8 cellular contexts compared by ENCODE assay signal in genomic region chr9:91714020-91714721, GRCh38.
DNase-seq lines count a peak whose midpoint lies in the region; ATAC-seq lines count a peak whose summit lies in the region.

No MANE protein-coding gene starts in this region.

- H3K4me3 Mint-ChIP-seq in effector memory CD8-positive, alpha-beta T cell: no peak overlapping the region

- intact Hi-C loops in aorta (cut with DNase I): no loop called here

- H3K23ac ChIP-seq in mesendoderm (ENCODE audit: low read length): no peak overlapping the region

- no peaks in the 10 kb centered on the region for H3K4me1 ChIP-seq in mesendoderm (ENCODE audit: control insufficient read depth, low read depth, low read length)
- no peaks in the 10 kb centered on the region for H3K4me1 ChIP-seq in aorta (ENCODE audit: control insufficient read depth in 1 of 2, insufficient read depth in 2 of 2, low read length in 2 of 2)

- DNase-seq in 8988T: peak; percentile 47
- DNase-seq in GM03348 (ENCODE audit: low spot score): peak; percentile 60
- DNase-seq in NCI-H510A treated with DMSO at 0.1 percent for 48 hours (lab: John Stamatoyannopoulos, UW): peak; percentile 83
- peak; percentile 62 for DNase-seq in dermis blood vessel endothelial cell
- DNase-seq in mesendoderm: peak; percentile 90
- DNase-seq in aorta: peak; percentile 75 to 87
- DNase-seq in effector memory CD8-positive, alpha-beta T cell: no peak

- H3K36me3 ChIP-seq in mesendoderm (ENCODE audit: control insufficient read depth, insufficient read depth, low read length): peaks cover 2% of the 10 kb centered on the region
- H3K36me3 ChIP-seq in aorta (ENCODE audit: control insufficient read depth in 1 of 2, insufficient read depth in 2 of 2, low read length in 1 of 2): no peaks in the 10 kb centered on the region

- ATAC-seq in aorta (ENCODE audit: low FRiP score) (peak; percentile 71), GM19397 (IDR thresholded peaks at IDR 0.05; ENCODE audit: unreplicated experiment) (no peak)
- no peak for ATAC-seq in effector memory CD8-positive, alpha-beta T cell (replicated peaks)

- no peak overlapping the region for H3K4me3 ChIP-seq in mesendoderm (ENCODE audit: low read length)
- peak overlapping the region in 1 of 2 donors; percentile 18 for H3K4me3 ChIP-seq in aorta (ENCODE audit: low read length in 2 of 2)

- H3K36me3 Mint-ChIP-seq in effector memory CD8-positive, alpha-beta T cell (ENCODE audit: insufficient read depth): no peaks in the 10 kb centered on the region

- WGBS in mesendoderm (ENCODE audit: extremely low coverage, insufficient coverage, low lambda C conversion rate): no CpG with 5 or more reads among the region's 37 CpGs
- 6 to 8% methylated on average over 30 to 33 of the region's 37 CpGs for WGBS in aorta, 2 donors

- H3K4ac ChIP-seq in mesendoderm (ENCODE audit: low read depth, low read length): no peak overlapping the region

- peak overlapping the region; percentile 62 for H3K4me2 ChIP-seq in mesendoderm (ENCODE audit: low read length)

- H3K4me1 Mint-ChIP-seq in effector memory CD8-positive, alpha-beta T cell (ENCODE audit: low read depth in 2 of 2): peaks cover 0 to 4% of the 10 kb centered on the region in 2 donors

- H2AK5ac ChIP-seq in mesendoderm (ENCODE audit: low read length): no peak overlapping the region

- H3K79me1 ChIP-seq in mesendoderm (ENCODE audit: low read length): no peaks in the 10 kb centered on the region

- H3K27me3 ChIP-seq in mesendoderm (ENCODE audit: insufficient read depth, low read length, poor library complexity) (no peaks in the 10 kb centered on the region), aorta (ENCODE audit: control insufficient read depth in 1 of 2, insufficient read depth in 2 of 2, low read length in 1 of 2) (no peaks in the 10 kb centered on the region)

- H3K27ac Mint-ChIP-seq in effector memory CD8-positive, alpha-beta T cell: no peak overlapping the region

- peak overlapping the region; percentile 32 for H3K56ac ChIP-seq in mesendoderm (ENCODE audit: low read length)

- H3K9ac ChIP-seq in mesendoderm (ENCODE audit: low read length): peak overlapping the region; percentile 50

- no peak overlapping the region for H2BK15ac ChIP-seq in mesendoderm (replicated peaks; ENCODE audit: low read depth)

- H2BK5ac ChIP-seq in mesendoderm (ENCODE audit: low read length): no peak overlapping the region

- no peak overlapping the region for H3K18ac ChIP-seq in mesendoderm (ENCODE audit: low read length)

- no peaks in the 10 kb centered on the region for H3K79me2 ChIP-seq in mesendoderm (ENCODE audit: control insufficient read depth, insufficient read depth, low read length)

- H3K27ac ChIP-seq in mesendoderm (ENCODE audit: low read depth, low read length) (no peak overlapping the region), aorta (ENCODE audit: low read depth in 1 of 2, low read length in 2 of 2) (no peak overlapping the region)

- H3K27me3 Mint-ChIP-seq in effector memory CD8-positive, alpha-beta T cell: peaks cover 25 to 31% of the 10 kb centered on the region in 2 donors

- H3K9me3 ChIP-seq in aorta (ENCODE audit: control insufficient read depth, low read length): no peaks in the 10 kb centered on the region

- no peak overlapping the region for H2BK120ac ChIP-seq in mesendoderm (ENCODE audit: low read depth, low read length)

- no peaks in the 10 kb centered on the region for H3K9me3 Mint-ChIP-seq in effector memory CD8-positive, alpha-beta T cell

- no peak overlapping the region for H4K5ac ChIP-seq in mesendoderm (ENCODE audit: low read length)

- H4K8ac ChIP-seq in mesendoderm (ENCODE audit: low read depth, low read length): no peak overlapping the region

Comparison
In these comparisons a context has a peak if more than half of its experiments do, and no peak if none do; other contexts are left out.
1. DNase-seq: peak in 8988T (single experiment), GM03348 (single experiment), NCI-H510A treated with DMSO at 0.1 percent for 48 hours (single experiment), dermis blood vessel endothelial cell (single experiment), mesendoderm (single experiment) and aorta (2 of 2); none in effector memory CD8-positive, alpha-beta T cell (0 of 3).